Comparison of ENCODE assay signal across 1 cellular context in the genomic region with DNA sequence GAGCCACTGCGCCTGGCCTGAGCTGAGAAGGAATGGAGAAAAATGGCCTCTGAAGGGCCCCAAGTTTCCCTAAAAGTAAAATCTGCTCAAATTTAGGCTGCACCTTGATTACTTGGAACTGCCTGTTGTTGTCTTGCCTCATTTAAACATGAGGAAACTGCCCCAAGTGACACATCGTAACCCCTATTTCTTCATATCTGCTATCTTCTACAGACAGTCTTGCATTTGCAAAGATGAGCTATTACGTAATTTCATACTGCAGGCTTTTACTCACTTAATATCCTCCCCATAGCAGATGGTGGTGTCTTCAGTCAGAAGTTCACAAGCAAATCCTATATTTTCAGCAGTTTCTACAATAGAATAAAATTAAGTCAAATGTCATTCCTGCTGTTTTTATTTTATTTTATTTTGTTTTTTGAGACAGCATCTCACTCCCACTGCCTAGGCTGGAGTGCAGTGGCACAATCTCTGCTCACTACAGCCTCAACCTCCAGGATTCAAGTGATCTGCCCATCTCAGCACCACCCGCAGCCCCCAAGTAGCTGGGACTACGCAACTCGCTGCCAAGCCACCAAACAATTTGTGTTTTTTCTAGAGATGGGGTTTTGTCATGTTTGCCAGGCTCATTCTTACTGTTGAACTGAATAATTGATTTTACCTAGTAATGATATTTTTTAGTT.
TF ChIP-seq lines count a peak whose summit lies in the region.

No MANE protein-coding gene starts in this region.

TF ChIP-seq in SK-N-SH treated with all-trans-retinoic acid at 6 μM for 48 hours, 23 proteins besides CTCF, POLR2A, EP300 and RAD21 (continued from another document):
- TF ChIP-seq, protein P1, sequence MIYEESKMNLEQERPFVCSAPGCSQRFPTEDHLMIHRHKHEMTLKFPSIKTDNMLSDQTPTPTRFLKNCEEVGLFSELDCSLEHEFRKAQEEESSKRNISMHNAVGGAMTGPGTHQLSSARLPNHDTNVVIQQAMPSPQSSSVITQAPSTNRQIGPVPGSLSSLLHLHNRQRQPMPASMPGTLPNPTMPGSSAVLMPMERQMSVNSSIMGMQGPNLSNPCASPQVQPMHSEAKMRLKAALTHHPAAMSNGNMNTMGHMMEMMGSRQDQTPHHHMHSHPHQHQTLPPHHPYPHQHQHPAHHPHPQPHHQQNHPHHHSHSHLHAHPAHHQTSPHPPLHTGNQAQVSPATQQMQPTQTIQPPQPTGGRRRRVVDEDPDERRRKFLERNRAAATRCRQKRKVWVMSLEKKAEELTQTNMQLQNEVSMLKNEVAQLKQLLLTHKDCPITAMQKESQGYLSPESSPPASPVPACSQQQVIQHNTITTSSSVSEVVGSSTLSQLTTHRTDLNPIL (CRISPR knock-in tag; IDR thresholded peaks at IDR 0.05; ENCODE audit: low read depth) = no peak
- TF ChIP-seq ZFP30 (CRISPR knock-in tag; IDR thresholded peaks at IDR 0.05) (no peak), ESRRG (CRISPR knock-in tag; IDR thresholded peaks at IDR 0.05) (no peak), ZC3H10 (CRISPR knock-in tag; IDR thresholded peaks at IDR 0.05) (no peak)
